11 cellular contexts compared by ENCODE assay signal in genomic region chr5:144028644-144029043, GRCh38.
DNase-seq lines count a peak whose midpoint lies in the region; ATAC-seq and TF ChIP-seq lines count a peak whose summit lies in the region.
"Had no signal": no experiment of that assay in that cellular context is flagged by ENCODE, and none has a peak within 500 bp of the region (broad histone marks: within the 10 kb centered on the region; RNA-seq: fewer than 3 reads in every experiment).

No MANE protein-coding gene starts in this region.

- no peaks in the 10 kb centered on the region for H4K20me1 ChIP-seq in hepatocyte (ENCODE audit: insufficient read depth, poor library complexity, severe bottlenecking)

- H3K9me2 ChIP-seq in hepatocyte (replicated peaks; ENCODE audit: insufficient read depth): no peaks in the 10 kb centered on the region

- no peaks in the 10 kb centered on the region for H3K79me2 ChIP-seq in hepatocyte

- H3K4me2 ChIP-seq in hepatocyte: peak overlapping the region; percentile 56

- H3K9me3 ChIP-seq in hepatocyte (ENCODE audit: low read depth) (no peaks in the 10 kb centered on the region), aorta (ENCODE audit: control insufficient read depth, low read length) (no peaks in the 10 kb centered on the region)
- H3K9me3 ChIP-seq: BE2C had no signal

- H3K4me3 ChIP-seq in hepatocyte (no peak overlapping the region), aorta (ENCODE audit: low read length in 2 of 2) (no peak overlapping the region)
- H3K4me3 ChIP-seq: K562 had no signal

- WGBS in hepatocyte (ENCODE audit: low lambda C conversion rate, missing lambda C conversion rate): 13% methylated on average over 2 of the region's 2 CpGs
- WGBS in aorta, 2 donors: 3 to 4% methylated on average over 2 of the region's 2 CpGs

- H3K27me3 ChIP-seq in hepatocyte (no peaks in the 10 kb centered on the region), aorta (ENCODE audit: control insufficient read depth in 1 of 2, insufficient read depth in 2 of 2, low read length in 1 of 2) (peaks cover 0 to 2% of the 10 kb centered on the region in 2 donors)
- H3K27me3 ChIP-seq: BE2C had no signal

- H3K27ac ChIP-seq in hepatocyte (peak overlapping the region; percentile 68), aorta (ENCODE audit: low read depth in 1 of 2, low read length in 2 of 2) (no peak overlapping the region)

- no peaks in the 10 kb centered on the region for H3K36me3 ChIP-seq in hepatocyte (replicated peaks; ENCODE audit: insufficient read depth, low read depth)
- H3K36me3 ChIP-seq in aorta (ENCODE audit: control insufficient read depth in 1 of 2, insufficient read depth in 2 of 2, low read length in 1 of 2): no peaks in the 10 kb centered on the region
- H3K36me3 ChIP-seq: BE2C had no signal

- intact Hi-C loops in Right ventricle myocardium inferior (cut with DNase I) (no loop called here), cardiac septum (cut with DNase I) (no loop called here), aorta (cut with DNase I) (no loop called here)

- peak; percentile 74 for ATAC-seq in Right ventricle myocardium inferior
- ATAC-seq in aorta (ENCODE audit: low FRiP score): peak; percentile 73
- ATAC-seq: K562, T-cell had no signal

- H3K4me1 ChIP-seq in hepatocyte (ENCODE audit: insufficient read depth): peaks cover 22% of the 10 kb centered on the region
- H3K4me1 ChIP-seq in aorta (ENCODE audit: control insufficient read depth in 1 of 2, insufficient read depth in 2 of 2, low read length in 2 of 2): peaks cover 2 to 5% of the 10 kb centered on the region in 2 donors
- H3K4me1 ChIP-seq: BE2C had no signal

- DNase-seq in Right ventricle myocardium inferior (ENCODE audit: missing footprints) (no peak), cardiac septum (ENCODE audit: low spot score) (no peak), amniotic epithelial cell (ENCODE audit: low read depth) (peak; percentile 91), hepatocyte (ENCODE audit: low spot score) (peak; percentile 51), aorta (no peak), OCI-M1 (lab: John Stamatoyannopoulos, UW) (no peak), anterior cingulate cortex (lab: John Stamatoyannopoulos, UW) (no peak), COLO668 (lab: John Stamatoyannopoulos, UW; ENCODE audit: unreplicated experiment) (no peak)
- DNase-seq: BE2C, T-cell had no signal

- no peak for TF ChIP-seq CTCF in hepatocyte (IDR thresholded peaks at IDR 0.05; ENCODE audit: poor library complexity)

- H2AFZ ChIP-seq in hepatocyte: no peak overlapping the region

Comparison
In these comparisons a context has a peak if more than half of its experiments do, and no peak if none do; other contexts are left out.
1. DNase-seq: peak in amniotic epithelial cell (single experiment) and hepatocyte (single experiment); none in Right ventricle myocardium inferior (single experiment), cardiac septum (single experiment), aorta (0 of 2), OCI-M1 (single experiment), anterior cingulate cortex (0 of 58) and COLO668 (single experiment).